Comparison of ENCODE assay signal across 9 cellular contexts in genomic region chr10:80473692-80474596, GRCh38. TPM values are rescaled to one million over a fixed set of nuclear protein-coding genes. Genes with fewer than 3 reads are reported as not detected.
DNase-seq lines count a peak whose midpoint lies in the region; ATAC-seq lines count a peak whose summit lies in the region.
"Had no signal": no experiment of that assay in that cellular context is flagged by ENCODE, and none has a peak within 500 bp of the region (broad histone marks: within the 10 kb centered on the region; RNA-seq: fewer than 3 reads in every experiment).

No MANE protein-coding gene starts in this region.

- H3K27ac Mint-ChIP-seq in T-cell: peak overlapping the region; percentile 95 to 98

- peak overlapping the region in 2 of 3 donors; percentile 21 to 59 for H3K4me3 Mint-ChIP-seq in T-cell

- peaks cover 0 to 13% of the 10 kb centered on the region in 2 donors for H3K36me3 ChIP-seq in esophagus (ENCODE audit: control insufficient read depth in 2 of 2, insufficient read depth in 2 of 2, low read length in 1 of 2)

- ATAC-seq in T-cell (replicated peaks in 1 of 4) (no peak), GM21447 (IDR thresholded peaks at IDR 0.05; ENCODE audit: unreplicated experiment) (no peak)

- peaks cover 88 to 94% (median 92%) of the 10 kb centered on the region in 3 donors for H3K4me1 Mint-ChIP-seq in T-cell

- peaks cover 0 to 40% of the 10 kb centered on the region in 2 donors for H3K4me1 ChIP-seq in esophagus (ENCODE audit: control insufficient read depth in 2 of 2, insufficient read depth in 2 of 2, low read length in 1 of 2)

- POLR2A ChIA-PET in T-cell (lab: Charles Lee): interaction anchor here in 1 of 2 donors (0.7 kb wide), 1 partner anchor 54 kb away, joined by 5 read pairs; no protein-coding TSS in a partner anchor

- H3K27me3 ChIP-seq in esophagus (ENCODE audit: control insufficient read depth in 1 of 2, insufficient read depth in 2 of 2, low read length in 2 of 2): no peaks in the 10 kb centered on the region

- peaks cover 0 to 6% (median 6%) of the 10 kb centered on the region in 3 donors for H3K9me3 Mint-ChIP-seq in T-cell

- H3K27me3 Mint-ChIP-seq in T-cell: no peaks in the 10 kb centered on the region

- DNase-seq in EL: peak; percentile 52
- no peak for DNase-seq in T-cell
- peak; percentile 86 for DNase-seq in renal cortical epithelial cell (ENCODE audit: low read depth)
- no peak for DNase-seq in NCI-H2029 (lab: John Stamatoyannopoulos, UW)
- DNase-seq in NCI-H345 treated with DMSO at 0.1 percent for 48 hours (lab: John Stamatoyannopoulos, UW; ENCODE audit: unreplicated experiment): no peak
- DNase-seq in NCI-H1436 (lab: John Stamatoyannopoulos, UW): no peak
- DNase-seq: SHP77 treated with DMSO at 0.1 percent for 48 hours had no signal

- H3K36me3 Mint-ChIP-seq in T-cell: peaks cover 57% of the 10 kb centered on the region

- 66 to 68% methylated on average over 7 to 8 of the region's 8 CpGs for WGBS in esophagus, 2 donors

- H3K4me3 ChIP-seq in esophagus (ENCODE audit: low read depth in 1 of 2, low read length in 2 of 2): no peak overlapping the region

- CTCF ChIA-PET in T-cell (lab: Charles Lee): interaction anchor here (1.3 to 4.6 kb wide), 4 partner anchors 10 to 31 kb away, joined by 4 to 21 read pairs (median 6); no protein-coding TSS in a partner anchor

- peak overlapping the region; percentile 81 to 94 for H3K27ac ChIP-seq in esophagus (ENCODE audit: low read depth in 2 of 2, low read length in 1 of 2)

- H3K9me3 ChIP-seq in esophagus (ENCODE audit: control insufficient read depth in 2 of 2, insufficient read depth in 1 of 2, low read depth in 1 of 2, low read length in 1 of 2): no peaks in the 10 kb centered on the region

RNA-seq across cellular contexts. Expression of gene TSPAN14, which starts 19.8 kb away (rescaled TPM):
- total RNA-seq in T-cell: 100 to 1,000 TPM; 130 to 204 (median 194) TPM
- polyA plus RNA-seq in esophagus: 10 to 100 TPM; 50.6 to 63.2 TPM
- 51.4 and 199 TPM in 2 replicates for total RNA-seq in renal cortical epithelial cell

Comparison
In these comparisons a context has a peak if more than half of its experiments do, and no peak if none do; other contexts are left out.
1. DNase-seq: peak in EL (single experiment) and renal cortical epithelial cell (single experiment); none in T-cell (0 of 34), NCI-H2029 (single experiment), NCI-H345 treated with DMSO at 0.1 percent for 48 hours (single experiment) and NCI-H1436 (single experiment).